ENCODE assay signal across 8 cellular contexts in the genomic region with DNA sequence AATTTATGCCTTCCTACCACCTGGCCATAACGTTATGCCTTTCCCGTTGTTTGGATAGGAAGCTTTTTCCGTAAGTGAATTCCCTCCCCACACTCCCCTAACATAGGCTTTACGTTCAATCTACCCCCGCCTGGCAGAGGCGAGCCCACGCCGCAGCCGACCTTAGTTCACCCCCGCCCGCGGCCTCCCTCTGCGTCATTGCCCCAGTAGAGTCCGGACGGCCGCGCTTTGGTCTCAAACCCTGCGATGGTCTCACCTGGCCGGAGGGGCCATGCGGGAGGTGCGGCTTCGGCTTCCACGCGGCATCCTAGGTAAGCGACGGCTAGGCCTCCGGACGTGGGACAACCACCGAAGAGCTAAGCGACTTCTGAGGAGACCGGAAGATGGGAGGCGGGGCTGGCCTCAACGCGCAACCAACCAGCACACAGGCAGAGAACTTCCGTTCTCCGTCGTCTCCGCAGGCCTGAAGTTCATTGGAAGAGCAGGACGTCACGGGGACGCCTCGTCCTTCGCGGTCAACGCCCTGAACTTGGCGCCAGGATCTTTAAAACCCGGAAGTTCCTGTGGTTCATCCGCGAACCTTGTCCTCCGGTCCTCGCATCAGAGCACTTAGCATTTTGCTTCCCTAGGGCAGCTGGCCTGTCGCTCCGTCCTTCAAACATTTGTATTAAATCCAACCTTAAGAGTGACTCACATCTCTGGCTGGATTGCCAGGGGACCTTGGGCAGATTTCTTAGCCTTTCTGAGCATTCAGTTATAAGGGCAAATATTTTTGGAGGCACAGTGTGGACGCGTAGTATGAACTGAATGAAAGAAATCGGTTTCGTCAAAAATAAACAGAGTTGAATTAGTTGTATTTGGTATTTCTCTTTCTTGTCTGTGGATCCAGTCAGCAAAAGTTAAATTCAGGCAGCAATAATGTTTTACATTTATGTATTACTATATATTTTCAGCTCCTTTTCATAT. TPM values are rescaled to one million over a fixed set of nuclear protein-coding genes. Genes with fewer than 3 reads are reported as not detected.
DNase-seq lines count a peak whose midpoint lies in the region; ATAC-seq and TF ChIP-seq lines count a peak whose summit lies in the region.

TSS of gene CHCHD2 (minus strand) at position 369 of the 966 bp plus-strand sequence. CDS start at position 306, 63 bp downstream.

- ATAC-seq in GM21723 (IDR thresholded peaks at IDR 0.05; ENCODE audit: unreplicated experiment), result peak; percentile 100

- no peak for TF ChIP-seq CTCF in epithelial cell of proximal tubule (conservative IDR thresholded peaks at IDR 0.05; ENCODE audit: low read depth, low read length)

- peak within 1 kb of the TSS; percentile 73 for H3K4me3 ChIP-seq in epithelial cell of proximal tubule (ENCODE audit: low read depth, low read length)

- DNase-seq in DMS53 (lab: John Stamatoyannopoulos, UW) (peak; percentile 100), KG1 (lab: John Stamatoyannopoulos, UW) (peak; percentile 92), epithelial cell of proximal tubule (ENCODE audit: low read depth) (peak; percentile 90), myocyte (ENCODE audit: low read depth) (peak; percentile 100)
- DNase-seq in activated T-cell treated with anti-CD3 and anti-CD28 coated beads, Interleukin-2, amount 50 U/mL, for 1 hour, result peak; percentile 85
- DNase-seq in stimulated activated CD8-positive, alpha-beta memory T cell treated with anti-CD3 and anti-CD28 coated beads, Interleukin-7, amount 100 ng/mL, for 48 hours (ENCODE audit: extremely low read depth in 1 of 2, low read depth in 1 of 2), result peak; percentile 86 to 94

TF ChIP-seq in PFSK-1, 5 proteins besides CTCF, POLR2A, EP300 and RAD21:
- TF ChIP-seq SIN3A (IDR thresholded peaks at IDR 0.05; ENCODE audit: borderline replicate concordance, insufficient read depth, low read length) (no peak), TAF1 (IDR thresholded peaks at IDR 0.05; ENCODE audit: borderline replicate concordance, insufficient read depth, low read length) (peak; percentile 90; the same call in 1 of the 2 replicates), POLR2AphosphoS5 (IDR thresholded peaks at IDR 0.05; ENCODE audit: low read depth, low read length) (peak; percentile 80), FOXP2 (optimal IDR thresholded peaks at IDR 0.05; ENCODE audit: borderline replicate concordance, extremely low read depth, extremely low read length, insufficient read depth) (peak; percentile 34)
- TF ChIP-seq, protein P1, sequence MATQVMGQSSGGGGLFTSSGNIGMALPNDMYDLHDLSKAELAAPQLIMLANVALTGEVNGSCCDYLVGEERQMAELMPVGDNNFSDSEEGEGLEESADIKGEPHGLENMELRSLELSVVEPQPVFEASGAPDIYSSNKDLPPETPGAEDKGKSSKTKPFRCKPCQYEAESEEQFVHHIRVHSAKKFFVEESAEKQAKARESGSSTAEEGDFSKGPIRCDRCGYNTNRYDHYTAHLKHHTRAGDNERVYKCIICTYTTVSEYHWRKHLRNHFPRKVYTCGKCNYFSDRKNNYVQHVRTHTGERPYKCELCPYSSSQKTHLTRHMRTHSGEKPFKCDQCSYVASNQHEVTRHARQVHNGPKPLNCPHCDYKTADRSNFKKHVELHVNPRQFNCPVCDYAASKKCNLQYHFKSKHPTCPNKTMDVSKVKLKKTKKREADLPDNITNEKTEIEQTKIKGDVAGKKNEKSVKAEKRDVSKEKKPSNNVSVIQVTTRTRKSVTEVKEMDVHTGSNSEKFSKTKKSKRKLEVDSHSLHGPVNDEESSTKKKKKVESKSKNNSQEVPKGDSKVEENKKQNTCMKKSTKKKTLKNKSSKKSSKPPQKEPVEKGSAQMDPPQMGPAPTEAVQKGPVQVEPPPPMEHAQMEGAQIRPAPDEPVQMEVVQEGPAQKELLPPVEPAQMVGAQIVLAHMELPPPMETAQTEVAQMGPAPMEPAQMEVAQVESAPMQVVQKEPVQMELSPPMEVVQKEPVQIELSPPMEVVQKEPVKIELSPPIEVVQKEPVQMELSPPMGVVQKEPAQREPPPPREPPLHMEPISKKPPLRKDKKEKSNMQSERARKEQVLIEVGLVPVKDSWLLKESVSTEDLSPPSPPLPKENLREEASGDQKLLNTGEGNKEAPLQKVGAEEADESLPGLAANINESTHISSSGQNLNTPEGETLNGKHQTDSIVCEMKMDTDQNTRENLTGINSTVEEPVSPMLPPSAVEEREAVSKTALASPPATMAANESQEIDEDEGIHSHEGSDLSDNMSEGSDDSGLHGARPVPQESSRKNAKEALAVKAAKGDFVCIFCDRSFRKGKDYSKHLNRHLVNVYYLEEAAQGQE (IDR thresholded peaks at IDR 0.05; ENCODE audit: insufficient read depth in 1 of 2, low read depth in 2 of 2, low read length in 2 of 2), result 0 out of 4 replicates have a peak, but pooled peaks have one; percentile 24 to 32

RNA-seq across cellular contexts. Expression of gene CHCHD2, which starts in this region (rescaled TPM):
- polyA plus RNA-seq in PFSK-1 (2012; ENCODE audit: insufficient read length, low read depth), result 715 TPM
- total RNA-seq in epithelial cell of proximal tubule (664 and 882 TPM in 2 replicates), myocyte (616 and 682 TPM in 2 replicates)
- polyA plus RNA-seq in myocyte (2012), result 575 TPM

Comparison
In these comparisons a context has a peak if more than half of its experiments do, and no peak if none do; other contexts are left out.
1. Peak in every context shown above with its lines: DNase-seq, ATAC-seq and H3K4me3 ChIP-seq.